ENCODE assay signal across 1 cellular context in genomic region chr13:32419862-32420261, GRCh38.
A peak's percentile ranks its signal among the peaks of the same experiment; 100 is the strongest.
TF ChIP-seq lines count a peak whose summit lies in the region.

No MANE protein-coding gene starts in this region.

TF ChIP-seq in GM12878, 131 proteins besides CTCF, POLR2A, EP300 and RAD21:
- TF ChIP-seq E4F1 (IDR thresholded peaks at IDR 0.05; ENCODE audit: borderline replicate concordance, partially characterized antibody), result no peak
- no peak for TF ChIP-seq ZNF687 (IDR thresholded peaks at IDR 0.05)
- TF ChIP-seq SUPT20H (IDR thresholded peaks at IDR 0.05; ENCODE audit: borderline replicate concordance, control insufficient read depth, low read depth, low read length), result no peak
- no peak for TF ChIP-seq CHD4 (IDR thresholded peaks at IDR 0.05)
- TF ChIP-seq SMARCA5 (IDR thresholded peaks at IDR 0.05), result no peak
- TF ChIP-seq POLR2AphosphoS5 (IDR thresholded peaks at IDR 0.05; ENCODE audit: low read length), result peak; percentile 51; the same call in 1 of the 2 replicates
